Comparison of ENCODE assay signal across 8 cellular contexts in the genomic region with DNA sequence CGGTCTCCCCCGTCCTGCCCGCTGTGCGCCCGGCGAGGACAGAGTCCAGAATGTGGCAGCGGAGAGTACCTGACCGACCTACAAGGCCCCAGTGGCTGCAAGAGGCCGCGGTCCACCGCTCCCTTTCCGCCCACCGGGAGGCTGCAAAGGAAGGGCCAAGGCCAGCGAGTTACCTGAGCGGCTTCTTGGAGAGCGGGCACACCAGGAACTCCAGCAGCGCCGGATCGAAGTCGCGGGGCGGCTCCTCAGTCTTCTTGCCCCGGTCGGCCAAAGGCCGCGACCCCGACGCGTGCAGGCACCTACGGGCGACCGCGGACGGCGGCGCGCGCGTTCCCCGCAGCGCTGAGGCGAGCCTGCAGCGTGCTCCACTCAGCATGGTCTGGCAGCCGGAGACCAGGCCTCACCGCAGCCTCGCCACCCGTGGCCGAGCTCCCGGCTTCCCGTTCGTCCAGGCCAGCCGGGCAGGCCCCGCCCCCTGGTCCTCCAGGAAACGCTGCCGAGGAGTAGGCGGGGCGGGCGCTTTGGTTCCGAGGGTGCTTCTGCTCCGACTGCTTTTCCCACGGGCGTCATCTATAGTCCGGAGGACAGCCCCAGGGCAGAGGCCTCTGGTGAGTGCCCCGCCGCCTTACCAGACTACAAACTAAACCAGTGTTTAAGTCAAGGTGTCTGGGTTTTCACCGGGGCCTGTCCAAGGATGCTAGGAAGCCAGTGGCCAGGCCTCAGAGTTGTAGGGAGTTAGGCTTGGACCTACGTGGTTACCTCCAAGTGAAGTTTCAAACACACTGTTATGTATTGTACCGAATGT. TPM values are rescaled to one million over a fixed set of nuclear protein-coding genes. Genes with fewer than 3 reads are reported as not detected.
A peak's percentile ranks its signal among the peaks of the same experiment; 100 is the strongest.
DNase-seq lines count a peak whose midpoint lies in the region; ATAC-seq, FAIRE-seq and TF ChIP-seq lines count a peak whose summit lies in the region.

Gene PYURF, minus strand, starts transcription at position 452 of the 805 bp plus-strand sequence. Its CDS starts 76 bp downstream, at position 376.

- H3K9me3 ChIP-seq in transverse colon, result no peaks in the 10 kb centered on the region

- DNase-seq in GM12892 (ENCODE audit: insufficient read length), result peak; percentile 70
- peak; percentile 78 for DNase-seq in NCI-H1417 treated with DMSO at 0.1 percent for 48 hours (lab: John Stamatoyannopoulos, UW)
- peak; percentile 60 for DNase-seq in T follicular helper cell (ENCODE audit: low read depth)
- DNase-seq in cardiac septum (ENCODE audit: low spot score), result peak; percentile 96
- peak; percentile 91 for DNase-seq in pons (ENCODE audit: low spot score)
- DNase-seq in transverse colon, result peak; percentile 97

- TF ChIP-seq CTCF in transverse colon (IDR thresholded peaks at IDR 0.05), result no peak

- H3K4me1 ChIP-seq in transverse colon, result peaks cover 5 to 29% (median 9%) of the 10 kb centered on the region in 4 donors

- peak within 1 kb of the TSS; percentile 93 for H3K27ac ChIP-seq in adipose tissue (ENCODE audit: low read depth, low read length)
- H3K27ac ChIP-seq in transverse colon, result peak within 1 kb of the TSS; percentile 91 to 96 (median 94)

- intact Hi-C loops in cardiac septum (cut with DNase I) (loop anchor here (2.0 to 10.0 kb wide), 3 partner anchors 69 to 501 kb away; partner anchors contain the start of genes HERC3 and PPM1K), transverse colon (cut with DNase I; ENCODE audit: low total_unique reads) (no loop called here)

- peak; percentile 93 for TF ChIP-seq POLR2A in GM12892 (IDR thresholded peaks at IDR 0.05; ENCODE audit: low read depth, low read length)
- TF ChIP-seq POLR2A in transverse colon (IDR thresholded peaks at IDR 0.05), result peak; percentile 75

- peak; percentile 86 for ATAC-seq in HG02798 (IDR thresholded peaks at IDR 0.05; ENCODE audit: poor library complexity, unreplicated experiment)

- FAIRE-seq in GM12892 (lab: Jason Lieb, UNC), result peak; percentile 93

- TF ChIP-seq EP300 in transverse colon (IDR thresholded peaks at IDR 0.05; ENCODE audit: low read depth), result no peak

- H3K36me3 ChIP-seq in transverse colon, result peaks cover 0 to 8% (median 2%) of the 10 kb centered on the region in 4 donors

- peak within 1 kb of the TSS; percentile 51 to 92 (median 83) for H3K4me3 ChIP-seq in transverse colon

- 0 to 1% (median 1%) methylated on average over 57 to 68 of the region's 68 CpGs for WGBS in adipose tissue, 3 donors
- 1% methylated on average over 29 of the region's 68 CpGs; no CpG with 5 or more reads in 1 of the 2 donors for WGBS in transverse colon (ENCODE audit: low coverage in 1 of 2), 2 donors

- in situ Hi-C loops in transverse colon (cut with MboI; ENCODE audit: low pct_ligation_motif_present in 1 of 4, low pct_unique_long_range_greater_than_20kb in 1 of 4, low sequenced_read_pairs in 3 of 4), result loop anchor here in 1 of 4 donors (25.0 kb wide), 2 partner anchors 161 to 486 kb away; no protein-coding TSS in a partner anchor

- H3K27me3 ChIP-seq in transverse colon, result no peaks in the 10 kb centered on the region

RNA-seq across cellular contexts. Expression of gene PYURF, which starts in this region (rescaled TPM):
- polyA plus RNA-seq in GM12892 (2012; ENCODE audit: missing spikeins), result 72.3 TPM
- polyA plus RNA-seq in adipose tissue, result 100 to 1,000 TPM in 2 of 3 donors, 10 to 100 TPM in 1; 70.5 to 114 (median 113) TPM
- total RNA-seq in cardiac septum (50.8 TPM), transverse colon (10 to 100 TPM; 50.4 to 77.1 (median 63.8) TPM)

Comparison
In these comparisons a context has a peak if more than half of its experiments do, and no peak if none do; other contexts are left out.
1. Peak in every context shown above with its lines: DNase-seq, ATAC-seq, H3K4me3 ChIP-seq and H3K27ac ChIP-seq.